In genomic region chr19:33404916-33405315, GRCh38 we compare ENCODE assay signal across 26 cellular contexts. TPM values are rescaled to one million over a fixed set of nuclear protein-coding genes. Genes with fewer than 3 reads are reported as not detected.
DNase-seq lines count a peak whose midpoint lies in the region; ATAC-seq, FAIRE-seq and TF ChIP-seq lines count a peak whose summit lies in the region.
"Had no signal": no experiment of that assay in that cellular context is flagged by ENCODE, and none has a peak within 500 bp of the region (broad histone marks: within the 10 kb centered on the region; RNA-seq: fewer than 3 reads in every experiment).

No MANE protein-coding gene starts in this region.

- H3K79me1 ChIP-seq in mesenchymal stem cell (replicated peaks; ENCODE audit: low read length, poor library complexity, severe bottlenecking): no peaks in the 10 kb centered on the region

- TF ChIP-seq CTCF in CD8-positive, alpha-beta T cell (IDR thresholded peaks at IDR 0.05): no peak

- no peaks in the 10 kb centered on the region for H3K36me3 Mint-ChIP-seq in activated T-helper 17 cell treated with anti-CD3 and anti-CD28 coated beads, Interleukin-2, amount 50 U/mL, for 72 hours (ENCODE audit: low read depth)
- no peaks in the 10 kb centered on the region for H3K36me3 Mint-ChIP-seq in CD8-positive, alpha-beta T cell
- H3K36me3 Mint-ChIP-seq: immature natural killer cell, naive B cell had no signal

- H2BK15ac ChIP-seq in mesenchymal stem cell (ENCODE audit: low read depth, poor library complexity, severe bottlenecking): no peak overlapping the region

- H3K9ac ChIP-seq in mesenchymal stem cell (ENCODE audit: low read length): peak overlapping the region; percentile 24
- H3K9ac ChIP-seq: KMS-11, parathyroid adenoma, SK-N-SH had no signal

- no peak overlapping the region for H3K14ac ChIP-seq in mesenchymal stem cell (ENCODE audit: low read length in 2 of 2)

- H3K36me3 ChIP-seq in mesenchymal stem cell (ENCODE audit: control insufficient read depth in 1 of 2, insufficient read depth in 2 of 2, low read depth in 1 of 2, low read length in 2 of 2): peaks cover 0 to 18% of the 10 kb centered on the region in 2 experiments
- H3K36me3 ChIP-seq in CD8-positive, alpha-beta T cell (ENCODE audit: insufficient read depth, low read length): no peaks in the 10 kb centered on the region

- no peaks in the 10 kb centered on the region for H3K9me3 Mint-ChIP-seq in activated T-helper 17 cell treated with anti-CD3 and anti-CD28 coated beads, Interleukin-2, amount 50 U/mL, for 72 hours
- H3K9me3 Mint-ChIP-seq in CD8-positive, alpha-beta T cell: no peaks in the 10 kb centered on the region
- H3K9me3 Mint-ChIP-seq: immature natural killer cell; naive B cell; stimulated activated naive CD8-positive, alpha-beta T cell treated with anti-CD3 and anti-CD28 coated beads, Interleukin-15, Interleukin-2, amounts not matched to agents 100 ng/mL and 50 ng/mL, for 24 hours had no signal

- CTCF ChIA-PET in CD8-positive, alpha-beta T cell (lab: Charles Lee): interaction anchor here (0.9 to 7.6 kb wide), 5 partner anchors 12 to 174 kb away, joined by 3 to 100 read pairs (median 34); no protein-coding TSS in a partner anchor

- H3K27ac ChIP-seq in mesenchymal stem cell (ENCODE audit: low read length, poor library complexity, severe bottlenecking) (no peak overlapping the region), temporal lobe (ENCODE audit: low read depth, low read length) (peak overlapping the region; percentile 14)
- no peak overlapping the region for H3K27ac ChIP-seq in CD8-positive, alpha-beta T cell (ENCODE audit: low read depth, low read length)
- H3K27ac ChIP-seq: KMS-11, parathyroid adenoma had no signal

- H3K27me3 Mint-ChIP-seq in activated T-helper 17 cell treated with anti-CD3 and anti-CD28 coated beads, Interleukin-2, amount 50 U/mL, for 72 hours: no peaks in the 10 kb centered on the region
- no peaks in the 10 kb centered on the region for H3K27me3 Mint-ChIP-seq in CD8-positive, alpha-beta T cell (ENCODE audit: low read depth)
- H3K27me3 Mint-ChIP-seq: naive B cell; stimulated activated naive CD8-positive, alpha-beta T cell treated with anti-CD3 and anti-CD28 coated beads, Interleukin-15, Interleukin-2, amounts not matched to agents 100 ng/mL and 50 ng/mL, for 24 hours had no signal

- H4K8ac ChIP-seq in mesenchymal stem cell (ENCODE audit: low read length): no peak overlapping the region

- 92% methylated on average over 14 of the region's 14 CpGs for WGBS in mesenchymal stem cell

- H2BK5ac ChIP-seq in mesenchymal stem cell (ENCODE audit: low read depth, low read length, poor library complexity, severe bottlenecking): no peak overlapping the region

- no peak overlapping the region for H2BK12ac ChIP-seq in mesenchymal stem cell (ENCODE audit: low read length in 2 of 2)

- no peak for ATAC-seq in activated T-helper 17 cell treated with anti-CD3 and anti-CD28 coated beads, Interleukin-2, amount 50 U/mL, for 72 hours (replicated peaks)
- ATAC-seq in CD8-positive, alpha-beta T cell: no peak
- no peak for ATAC-seq in HG03457 (IDR thresholded peaks at IDR 0.05; ENCODE audit: unreplicated experiment)

- H2BK120ac ChIP-seq in mesenchymal stem cell (ENCODE audit: low read depth, low read length): no peak overlapping the region

- peak; percentile 65 for DNase-seq in cardiac septum (ENCODE audit: low spot score)
- no peak for DNase-seq in mesenchymal stem cell
- no peak for DNase-seq in CD8-positive, alpha-beta T cell
- no peak for DNase-seq in DMS153 (lab: John Stamatoyannopoulos, UW)
- no peak for DNase-seq in GM19239 (ENCODE audit: insufficient read length, low spot score)
- DNase-seq: activated CD4-positive, alpha-beta T cell treated with anti-CD3 and anti-CD28 coated beads, Interleukin-2, amount 50 U/mL, for 48 hours; activated naive CD4-positive, alpha-beta T cell treated with Interleukin-2 at 50 U/mL for 16 hours; AML-193; COR-L47; cortex of kidney; immature natural killer cell; naive B cell; NCI-H1694; NCI-H2227 treated with DMSO at 0.1 percent for 48 hours; NCI-H82; SK-N-SH; stimulated activated CD4-positive, alpha-beta T cell treated with anti-CD3 and anti-CD28 coated beads, Interleukin-4, amount 100 ng/mL, for 1 hour had no signal

- H3K4me2 ChIP-seq in mesenchymal stem cell (ENCODE audit: low read length, poor library complexity, severe bottlenecking): no peak overlapping the region
- H3K4me2 ChIP-seq: KMS-11, SK-N-SH had no signal

- H3K4me3 Mint-ChIP-seq in activated T-helper 17 cell treated with anti-CD3 and anti-CD28 coated beads, Interleukin-2, amount 50 U/mL, for 72 hours: no peak overlapping the region
- H3K4me3 Mint-ChIP-seq in CD8-positive, alpha-beta T cell: no peak overlapping the region
- H3K4me3 Mint-ChIP-seq: immature natural killer cell; naive B cell; stimulated activated naive CD8-positive, alpha-beta T cell treated with anti-CD3 and anti-CD28 coated beads, Interleukin-15, Interleukin-2, amounts not matched to agents 100 ng/mL and 50 ng/mL, for 24 hours had no signal

- intact Hi-C loops in cardiac septum (cut with DNase I): loop anchor here (5.0 to 10.0 kb wide), 2 partner anchors 103 to 260 kb away; partner anchors contain the start of gene CEBPA
- intact Hi-C loops in CD8-positive, alpha-beta T cell (cut with DNase I, micrococcal nuclease): loop anchor here in 1 of 2 experiments (5.0 kb wide), 1 partner anchor 73 kb away; no protein-coding TSS in a partner anchor

- H3K18ac ChIP-seq in mesenchymal stem cell (ENCODE audit: low read depth in 1 of 2, low read length in 2 of 2): no peak overlapping the region

- POLR2A ChIA-PET in CD8-positive, alpha-beta T cell (lab: Charles Lee): no interaction called here

- H3K4ac ChIP-seq in mesenchymal stem cell (ENCODE audit: low read depth in 1 of 2, low read length in 2 of 2): no peak overlapping the region

- FAIRE-seq in GM19239 (lab: Jason Lieb, UNC): no peak
- FAIRE-seq: H54 had no signal

- no peak overlapping the region for H4K91ac ChIP-seq in mesenchymal stem cell (ENCODE audit: low read length)

- H3K27ac Mint-ChIP-seq in activated T-helper 17 cell treated with anti-CD3 and anti-CD28 coated beads, Interleukin-2, amount 50 U/mL, for 72 hours: peak overlapping the region; percentile 36
- no peak overlapping the region for H3K27ac Mint-ChIP-seq in CD8-positive, alpha-beta T cell
- H3K27ac Mint-ChIP-seq: stimulated activated naive CD8-positive, alpha-beta T cell treated with anti-CD3 and anti-CD28 coated beads, Interleukin-15, Interleukin-2, amounts not matched to agents 100 ng/mL and 50 ng/mL, for 24 hours had no signal

- H2AK5ac ChIP-seq in mesenchymal stem cell (ENCODE audit: low read length, severe bottlenecking): no peak overlapping the region

- no peak overlapping the region for H2AFZ ChIP-seq in mesenchymal stem cell (ENCODE audit: low read depth, low read length)
- H2AFZ ChIP-seq: parathyroid adenoma had no signal

- no peaks in the 10 kb centered on the region for H3K27me3 ChIP-seq in mesenchymal stem cell (ENCODE audit: control insufficient read depth in 1 of 2, insufficient read depth in 1 of 2, low read length in 2 of 2)
- no peaks in the 10 kb centered on the region for H3K27me3 ChIP-seq in CD8-positive, alpha-beta T cell (ENCODE audit: insufficient read depth, low read length)
- H3K27me3 ChIP-seq: upper lobe of left lung had no signal

- H3K4me1 ChIP-seq in mesenchymal stem cell (ENCODE audit: control insufficient read depth, insufficient read depth, low read depth, low read length): peaks cover 8% of the 10 kb centered on the region
- H3K4me1 ChIP-seq in CD8-positive, alpha-beta T cell (ENCODE audit: insufficient read depth, low read length): no peaks in the 10 kb centered on the region
- H3K4me1 ChIP-seq: parathyroid adenoma had no signal

- peaks cover 6% of the 10 kb centered on the region for H3K4me1 Mint-ChIP-seq in activated T-helper 17 cell treated with anti-CD3 and anti-CD28 coated beads, Interleukin-2, amount 50 U/mL, for 72 hours
- no peaks in the 10 kb centered on the region for H3K4me1 Mint-ChIP-seq in CD8-positive, alpha-beta T cell (ENCODE audit: low read depth)
- H3K4me1 Mint-ChIP-seq: naive B cell had no signal

- H3K23ac ChIP-seq in mesenchymal stem cell (ENCODE audit: low read length in 2 of 2): no peak overlapping the region

- H3K9me3 ChIP-seq in mesenchymal stem cell (ENCODE audit: control insufficient read depth, low read length): no peaks in the 10 kb centered on the region
- H3K9me3 ChIP-seq in CD8-positive, alpha-beta T cell (ENCODE audit: low read length): no peaks in the 10 kb centered on the region
- H3K9me3 ChIP-seq: SK-N-SH, upper lobe of left lung had no signal

- H3K4me3 ChIP-seq in mesenchymal stem cell (ENCODE audit: insufficient read depth in 1 of 2, low read depth in 1 of 2, low read length in 2 of 2): no peak overlapping the region
- no peak overlapping the region for H3K4me3 ChIP-seq in CD8-positive, alpha-beta T cell (ENCODE audit: low read depth, low read length)
- H3K4me3 ChIP-seq: skin epidermis, upper lobe of left lung had no signal

RNA-seq across cellular contexts. Expression of gene CEBPG, which starts 31.4 kb away (rescaled TPM):
- total RNA-seq in activated T-helper 17 cell treated with anti-CD3 and anti-CD28 coated beads, Interleukin-2, amount 50 U/mL, for 72 hours: 10 to 100 TPM; 15.0 to 23.6 TPM
- total RNA-seq in cardiac septum: 17.3 TPM
- polyA plus RNA-seq in mesenchymal stem cell (2013, experiment 1 of 2): 12.3 TPM
- 12.5 TPM for polyA plus RNA-seq in mesenchymal stem cell (2013, experiment 2 of 2)
- 26.6 TPM for total RNA-seq in temporal lobe
- total RNA-seq in CD8-positive, alpha-beta T cell: 10 to 100 TPM; 14.4 to 17.2 TPM
